In genomic region chr13:83003185-83003584, GRCh38 we compare ENCODE assay signal across 27 cellular contexts.
"Had no signal": no experiment of that assay in that cellular context is flagged by ENCODE, and none has a peak within 500 bp of the region (broad histone marks: within the 10 kb centered on the region; RNA-seq: fewer than 3 reads in every experiment).

No MANE protein-coding gene starts in this region.

- FAIRE-seq: colon, endometrium, frontal cortex had no signal

- DNase-seq: colonic mucosa; cortex of kidney; dermis blood vessel endothelial cell; dorsolateral prefrontal cortex; effector CD4-positive, alpha-beta T cell; effector CD8-positive, alpha-beta T cell; effector memory CD4-positive, alpha-beta T cell; effector memory CD8-positive, alpha-beta T cell; endodermal cell; erythroblast; esophagus squamous epithelium; foreskin fibroblast; foreskin keratinocyte; foreskin melanocyte; gastrocnemius medialis; glutamatergic neuron; head of caudate nucleus; heart left ventricle; heart right ventricle had no signal

- H3K27me3 ChIP-seq: colonic mucosa, dorsolateral prefrontal cortex, esophagus muscularis mucosa, esophagus squamous epithelium, foreskin keratinocyte, gastrocnemius medialis, gastroesophageal sphincter, heart left ventricle, heart right ventricle had no signal

- H3K27ac ChIP-seq: colonic mucosa, coronary artery, dorsolateral prefrontal cortex, epithelial cell of prostate, esophagus muscularis mucosa, esophagus squamous epithelium, foreskin keratinocyte, gastrocnemius medialis, gastroesophageal sphincter, heart left ventricle, heart right ventricle had no signal

- H3K9me3 ChIP-seq: colonic mucosa, esophagus muscularis mucosa, esophagus squamous epithelium, gastrocnemius medialis, gastroesophageal sphincter, heart left ventricle, heart right ventricle had no signal

- H3K36me3 ChIP-seq: colonic mucosa, esophagus muscularis mucosa, esophagus squamous epithelium, gastrocnemius medialis, gastroesophageal sphincter, heart left ventricle, heart right ventricle had no signal

- H3K4me3 ChIP-seq: colonic mucosa, coronary artery, dorsolateral prefrontal cortex, esophagus muscularis mucosa, esophagus squamous epithelium, gastrocnemius medialis, gastroesophageal sphincter, heart left ventricle, heart right ventricle had no signal

- ATAC-seq: effector memory CD8-positive, alpha-beta T cell; esophagus mucosa; foreskin keratinocyte; gastrocnemius medialis; gastroesophageal sphincter; heart left ventricle; heart right ventricle had no signal

- H3K4me1 ChIP-seq: colonic mucosa, esophagus squamous epithelium, foreskin keratinocyte, gastrocnemius medialis, gastroesophageal sphincter, heart left ventricle, heart right ventricle had no signal
